1 cellular context compared by ENCODE assay signal in genomic region chr20:53587157-53587703, GRCh38.
A peak's percentile ranks its signal among the peaks of the same experiment; 100 is the strongest.
TF ChIP-seq lines count a peak whose summit lies in the region.

No MANE protein-coding gene starts in this region.

TF ChIP-seq in HepG2, 621 proteins besides CTCF, POLR2A, EP300 and RAD21:
- peak; percentile 33; the same call in 1 of the 2 replicates for TF ChIP-seq RBFOX2 (IDR thresholded peaks at IDR 0.05; ENCODE audit: low read depth, low read length)
- peak; percentile 32; the same call in 1 of the 2 replicates for TF ChIP-seq PAF1 (CRISPR knock-in tag; IDR thresholded peaks at IDR 0.05)
